ENCODE assay signal across 8 cellular contexts in the genomic region with DNA sequence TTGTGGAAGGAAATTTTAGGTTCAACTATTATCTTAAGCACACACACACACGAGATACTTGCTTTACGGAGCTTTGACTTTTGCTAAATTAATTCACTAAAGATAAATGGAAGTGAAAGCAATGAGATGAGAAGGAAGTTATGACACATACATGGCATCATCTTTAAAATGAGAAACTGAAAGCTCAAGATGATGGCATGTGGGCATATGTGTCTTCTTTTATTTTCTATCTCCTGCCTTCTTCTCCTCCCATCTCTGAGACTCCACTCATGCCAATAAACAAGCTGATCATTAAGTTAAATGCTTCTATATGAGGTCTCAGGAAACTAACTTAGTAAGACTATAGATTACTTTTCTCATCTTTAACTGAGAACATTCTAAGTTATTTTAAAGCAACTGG.
DNase-seq lines count a peak whose midpoint lies in the region; ATAC-seq and TF ChIP-seq lines count a peak whose summit lies in the region.

No MANE protein-coding gene starts in this region.

- H3K9me3 Mint-ChIP-seq in immature natural killer cell (no peaks in the 10 kb centered on the region), endothelial cell (ENCODE audit: unreplicated experiment) (no peaks in the 10 kb centered on the region)

- H3K4me1 Mint-ChIP-seq in immature natural killer cell (peaks cover 33 to 54% of the 10 kb centered on the region in 2 donors), endothelial cell (ENCODE audit: unreplicated experiment) (no peaks in the 10 kb centered on the region)

- TF ChIP-seq CTCF in GM13977 (IDR thresholded peaks at IDR 0.05; ENCODE audit: extremely low read depth, insufficient read depth, missing control alignments) (no peak), endothelial cell (IDR thresholded peaks at IDR 0.05; ENCODE audit: unreplicated experiment) (no peak)

- H3K36me3 Mint-ChIP-seq in immature natural killer cell (no peaks in the 10 kb centered on the region), endothelial cell (ENCODE audit: low read depth, unreplicated experiment) (no peaks in the 10 kb centered on the region)

- DNase-seq in GM13977 (ENCODE audit: low spot score) (peak; percentile 51), NAMALWA (ENCODE audit: low spot score) (peak; percentile 67), immature natural killer cell (peak; percentile 47 to 52 (median 49)), SW480 (ENCODE audit: low spot score) (no peak), endothelial cell (ENCODE audit: low spot score) (no peak), NCI-H1436 treated with DMSO at 0.1 percent for 48 hours (lab: John Stamatoyannopoulos, UW) (no peak), OCI-M2 (lab: John Stamatoyannopoulos, UW; ENCODE audit: unreplicated experiment) (no peak)

- in situ Hi-C loops in GM13977 (cut with MboI; ENCODE audit: low pct_unique_long_range_greater_than_20kb, low sequenced_read_pairs, unreplicated experiment), result no loop called here

- H3K27me3 Mint-ChIP-seq in immature natural killer cell (ENCODE audit: low read depth in 3 of 3), result no peaks in the 10 kb centered on the region
- H3K27me3 Mint-ChIP-seq in endothelial cell (ENCODE audit: unreplicated experiment), result peaks cover 3% of the 10 kb centered on the region

- peak; percentile 97 for ATAC-seq in GM21717 (IDR thresholded peaks at IDR 0.05; ENCODE audit: unreplicated experiment)

- H3K27ac Mint-ChIP-seq in immature natural killer cell, result peak overlapping the region; percentile 84 to 95 (median 89)
- no peak overlapping the region for H3K27ac Mint-ChIP-seq in endothelial cell (ENCODE audit: unreplicated experiment)

- H3K4me3 Mint-ChIP-seq in immature natural killer cell (peak overlapping the region; percentile 77 to 88 (median 84)), endothelial cell (ENCODE audit: unreplicated experiment) (no peak overlapping the region)

Comparison
In these comparisons a context has a peak if more than half of its experiments do, and no peak if none do; other contexts are left out.
1. DNase-seq: peak in GM13977 (single experiment), NAMALWA (single experiment) and immature natural killer cell (3 of 3); none in SW480 (single experiment), endothelial cell (single experiment), NCI-H1436 treated with DMSO at 0.1 percent for 48 hours (single experiment) and OCI-M2 (single experiment).